In the genomic region with DNA sequence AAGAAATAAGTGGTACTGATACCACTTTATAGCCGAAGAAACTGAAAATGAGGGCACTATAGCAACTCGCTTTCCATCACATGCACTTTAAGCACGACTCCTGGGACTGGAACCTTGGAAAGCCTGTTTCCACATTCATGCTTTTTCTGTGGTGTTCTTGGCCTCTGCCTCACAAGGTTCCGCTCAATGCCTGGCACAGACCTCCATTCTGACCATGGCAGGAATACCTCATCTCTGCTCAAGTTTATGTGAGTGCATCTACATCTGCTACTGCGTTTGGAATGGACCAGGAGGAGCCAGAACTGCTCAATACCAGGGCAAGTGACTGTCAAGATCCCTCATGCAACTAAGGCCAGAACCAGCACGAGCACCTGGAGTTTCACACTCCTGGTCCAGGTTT, we compare ENCODE assay signal across 17 cellular contexts. TPM values are rescaled to one million over a fixed set of nuclear protein-coding genes. Genes with fewer than 3 reads are reported as not detected.
A peak's percentile ranks its signal among the peaks of the same experiment; 100 is the strongest.
DNase-seq lines count a peak whose midpoint lies in the region; ATAC-seq and TF ChIP-seq lines count a peak whose summit lies in the region.
"Had no signal": no experiment of that assay in that cellular context is flagged by ENCODE, and none has a peak within 500 bp of the region (broad histone marks: within the 10 kb centered on the region; RNA-seq: fewer than 3 reads in every experiment).

No MANE protein-coding gene starts in this region.

- no peak for DNase-seq in HFFc6
- no peak for DNase-seq in IMR-90
- no peak for DNase-seq in fibroblast of lung (ENCODE audit: low read depth in 2 of 2)
- no peak for DNase-seq in spleen
- DNase-seq in stimulated activated CD4-positive, alpha-beta T cell treated with anti-CD3 and anti-CD28 coated beads, Interleukin-4, amount 100 ng/mL, for 4 hours: no peak
- DNase-seq in foreskin keratinocyte: no peak
- DNase-seq: BE2C; CD4-positive, alpha-beta memory T cell; DMS79; H7 had no signal

- H3K14ac ChIP-seq in IMR-90 (replicated peaks; ENCODE audit: low read depth, low read length): no peak overlapping the region

- no peaks in the 10 kb centered on the region for H3K27me3 ChIP-seq in IMR-90 (ENCODE audit: control insufficient read depth, insufficient read depth, low read length)
- no peaks in the 10 kb centered on the region for H3K27me3 ChIP-seq in fibroblast of lung (ENCODE audit: control insufficient read depth, insufficient read depth, low read length)
- H3K27me3 ChIP-seq in spleen (replicated peaks in 1 of 7): no peaks in the 10 kb centered on the region
- no peaks in the 10 kb centered on the region for H3K27me3 ChIP-seq in foreskin keratinocyte
- H3K27me3 ChIP-seq: BE2C had no signal

- H3K4me2 ChIP-seq in IMR-90 (ENCODE audit: low read depth, low read length) (no peak overlapping the region), fibroblast of lung (ENCODE audit: extremely low read depth, insufficient read depth, low read length) (no peak overlapping the region)
- H3K4me2 ChIP-seq: A549, GM23338 had no signal

- no peak overlapping the region for H2BK5ac ChIP-seq in IMR-90 (ENCODE audit: low read depth, low read length, poor library complexity, severe bottlenecking)

- peaks cover 75% of the 10 kb centered on the region for H3K36me3 Mint-ChIP-seq in HFFc6 (ENCODE audit: low read depth)
- H3K36me3 Mint-ChIP-seq: CD4-positive, alpha-beta memory T cell had no signal

- H3K27ac ChIP-seq in IMR-90 (ENCODE audit: insufficient read depth, low read length) (no peak overlapping the region), fibroblast of lung (ENCODE audit: insufficient read depth, low read length) (peak overlapping the region; percentile 13), spleen (peak overlapping the region in 6 of 8 donors; percentile 27 to 61 (median 46)), foreskin keratinocyte (no peak overlapping the region)
- H3K27ac ChIP-seq: A549, C4-2B, HL-60 had no signal

- dilution Hi-C loops in IMR-90 (cut with HindIII; ENCODE audit: low sequenced_read_pairs, unreplicated experiment): no loop called here

- no peak for ATAC-seq in IMR-90 (ENCODE audit: low read depth)
- ATAC-seq in foreskin keratinocyte: no peak
- no peak for ATAC-seq in HG03039 (IDR thresholded peaks at IDR 0.05; ENCODE audit: unreplicated experiment)
- ATAC-seq: A549, GM12878, GM23338 had no signal

- peaks cover 100% of the 10 kb centered on the region for H3K4me1 Mint-ChIP-seq in HFFc6 (ENCODE audit: low read depth)
- H3K4me1 Mint-ChIP-seq: CD4-positive, alpha-beta memory T cell had no signal

- peak overlapping the region; percentile 53 for H3K4me3 Mint-ChIP-seq in HFFc6
- H3K4me3 Mint-ChIP-seq: CD4-positive, alpha-beta memory T cell; GM23338 had no signal

- no TSS peak for BruUV-seq in IMR-90 (replicated peaks; lab: Mats Ljungman, UMichigan)

- H2BK20ac ChIP-seq in IMR-90 (ENCODE audit: low read depth, low read length): 0 out of 2 replicates have a peak overlapping the region, but pooled peaks have one; percentile 28

- peaks cover 47% of the 10 kb centered on the region for H3K79me2 ChIP-seq in fibroblast of lung (ENCODE audit: control insufficient read depth, insufficient read depth, low read length)

- H3K9me3 Mint-ChIP-seq in HFFc6: no peaks in the 10 kb centered on the region
- H3K9me3 Mint-ChIP-seq: GM23338 had no signal

- H3K9ac ChIP-seq in IMR-90 (ENCODE audit: low read depth, low read length) (no peak overlapping the region), fibroblast of lung (ENCODE audit: insufficient read depth, low read length) (no peak overlapping the region)

- H3K4me1 ChIP-seq in IMR-90 (ENCODE audit: control insufficient read depth, insufficient read depth, low read length) (peaks cover 26% of the 10 kb centered on the region), fibroblast of lung (ENCODE audit: control insufficient read depth, extremely low read depth, insufficient read depth, low read length) (peaks cover 36% of the 10 kb centered on the region), spleen (peaks cover 0 to 10% (median 0%) of the 10 kb centered on the region in 6 donors), foreskin keratinocyte (no peaks in the 10 kb centered on the region)
- H3K4me1 ChIP-seq: BE2C had no signal

- WGBS in IMR-90 (ENCODE audit: extremely low coverage in 2 of 2, insufficient read length in 1 of 2), 2 experiments: 93% methylated on average over 3 of the region's 6 CpGs; no CpG with 5 or more reads in 1 of the 2 experiments
- WGBS in spleen, 5 donors: 84 to 93% (median 86%) methylated on average over 6 of the region's 6 CpGs

- no peak overlapping the region for H3K56ac ChIP-seq in IMR-90 (ENCODE audit: extremely low read depth, insufficient read depth, low read length)

- no peak overlapping the region for H3K4me3 ChIP-seq in IMR-90 (ENCODE audit: insufficient read depth, low read depth, low read length)
- H3K4me3 ChIP-seq in fibroblast of lung (replicated peaks in 1 of 4; ENCODE audit: control extremely low read depth in 1 of 4, insufficient read depth in 1 of 4, low read depth in 3 of 4, low read length in 4 of 4): no peak overlapping the region
- H3K4me3 ChIP-seq in spleen: no peak overlapping the region
- H3K4me3 ChIP-seq: A549, GM12878, GM23338 had no signal

- H3K27ac Mint-ChIP-seq in HFFc6: peak overlapping the region; percentile 97
- H3K27ac Mint-ChIP-seq: CD4-positive, alpha-beta memory T cell; GM23338 had no signal

- H2AK5ac ChIP-seq in IMR-90 (ENCODE audit: low read depth, low read length): peak overlapping the region; percentile 59; the same call in 1 of the 2 replicates

- H3K36me3 ChIP-seq in IMR-90 (ENCODE audit: control insufficient read depth, insufficient read depth, low read length) (no peaks in the 10 kb centered on the region), fibroblast of lung (ENCODE audit: control insufficient read depth, insufficient read depth, low read length) (no peaks in the 10 kb centered on the region), spleen (no peaks in the 10 kb centered on the region)
- H3K36me3 ChIP-seq: BE2C had no signal

- H3K9me3 ChIP-seq in IMR-90 (ENCODE audit: control insufficient read depth, insufficient read depth, low read length) (no peaks in the 10 kb centered on the region), fibroblast of lung (ENCODE audit: control insufficient read depth, insufficient read depth, low read depth, low read length) (no peaks in the 10 kb centered on the region), spleen (no peaks in the 10 kb centered on the region)
- H3K9me3 ChIP-seq: A549, BE2C had no signal

- no peak overlapping the region for H3K18ac ChIP-seq in IMR-90 (ENCODE audit: low read depth, low read length)

- TF ChIP-seq POLR2A in IMR-90 (IDR thresholded peaks at IDR 0.05; ENCODE audit: low read depth, low read length): no peak
- no peak for TF ChIP-seq POLR2A in spleen (IDR thresholded peaks at IDR 0.05)

- no peak overlapping the region for H4K8ac ChIP-seq in IMR-90 (ENCODE audit: low read depth in 2 of 2, low read length in 2 of 2)

- no peak overlapping the region for H4K5ac ChIP-seq in IMR-90 (ENCODE audit: low read depth, low read length)

- H3K9me1 ChIP-seq in IMR-90 (ENCODE audit: insufficient read depth, low read length): peaks cover 10% of the 10 kb centered on the region; the same call in 1 of the 2 replicates

- H3K27me3 Mint-ChIP-seq in HFFc6 (ENCODE audit: insufficient read depth): peaks cover 5% of the 10 kb centered on the region

- H3K79me1 ChIP-seq in IMR-90 (ENCODE audit: low read depth in 1 of 2, low read length in 2 of 2): peaks cover 13 to 30% of the 10 kb centered on the region in 2 experiments; a peak in 3 of 4 replicates

- H2AFZ ChIP-seq in IMR-90 (replicated peaks; ENCODE audit: low read length, poor library complexity) (no peak overlapping the region), fibroblast of lung (ENCODE audit: low read length) (no peak overlapping the region)
- H2AFZ ChIP-seq: GM23338 had no signal

- TF ChIP-seq CTCF in HFFc6 (IDR thresholded peaks at IDR 0.05) (no peak), IMR-90 (conservative IDR thresholded peaks at IDR 0.05; ENCODE audit: low read depth, low read length) (no peak), fibroblast of lung (conservative IDR thresholded peaks at IDR 0.05 in 1 of 2, IDR thresholded peaks at IDR 0.05 in 1 of 2; ENCODE audit: low read depth in 1 of 2, low read length in 2 of 2) (no peak), spleen (IDR thresholded peaks at IDR 0.05 in 8 of 11, conservative IDR thresholded peaks at IDR 0.05 in 3 of 11) (no peak), foreskin keratinocyte (conservative IDR thresholded peaks at IDR 0.05) (no peak)

- H3K4ac ChIP-seq in IMR-90 (ENCODE audit: low read depth, low read length): peak overlapping the region; percentile 42; the same call in 1 of the 2 replicates

- H4K91ac ChIP-seq in IMR-90 (ENCODE audit: insufficient read depth, low read depth, low read length): no peak overlapping the region; the same call in 1 of the 2 replicates

- peak overlapping the region; percentile 11 for H2BK120ac ChIP-seq in IMR-90 (ENCODE audit: low read depth, low read length)

- no peak for TF ChIP-seq RAD21 in IMR-90 (IDR thresholded peaks at IDR 0.05; ENCODE audit: low read length)

- no peak overlapping the region for H2AK9ac ChIP-seq in IMR-90 (replicated peaks; ENCODE audit: low read depth, low read length, poor library complexity)

- 0 out of 3 replicates have a peak overlapping the region, but pooled peaks have one; percentile 41 for H2BK15ac ChIP-seq in IMR-90 (ENCODE audit: low read depth, low read length)

- intact Hi-C loops in IMR-90 (cut with micrococcal nuclease): no loop called here
- intact Hi-C loops in spleen (cut with DNase I; ENCODE audit: low total_unique reads): no loop called here

- POLR2A ChIA-PET in IMR-90 (lab: Charles Lee; ENCODE audit: unreplicated experiment): no interaction called here

- in situ Hi-C loops in IMR-90 (cut with MboI; ENCODE audit: low sequenced_read_pairs): no loop called here

- CTCF ChIA-PET in IMR-90 (lab: Yijun Ruan, JAX): no interaction called here

- H4K20me1 ChIP-seq in IMR-90 (ENCODE audit: insufficient read depth, low read length) (no peaks in the 10 kb centered on the region), fibroblast of lung (ENCODE audit: control insufficient read depth, extremely low read depth, insufficient read depth, low read length) (no peaks in the 10 kb centered on the region)

- no peak overlapping the region for H3K23ac ChIP-seq in IMR-90 (ENCODE audit: low read depth, low read length)

RNA-seq across cellular contexts. Expression of gene NGF, which starts 11.6 kb away (rescaled TPM):
- 10 to 100 TPM; 44.4 to 53.8 (median 51.0) TPM for total RNA-seq in HFFc6 (2021; fragmentation: NEBNext Ultra II Directional; extraction: Animal tissue kit (Norgen Biotek cat#: 25700))
- total RNA-seq in IMR-90 (2012; rRNA removed): 8.3 and 12.5 TPM in 2 replicates
- 21.7 and 28.7 TPM in 2 replicates for polyA plus RNA-seq in IMR-90 (2012; rRNA removed)
- 10.0 and 32.5 TPM in 2 replicates for polyA plus RNA-seq in IMR-90 (2012; cell fraction: cytosol; rRNA removed)
- 23.1 and 29.5 TPM in 2 replicates for polyA plus RNA-seq in IMR-90 (2012; cell fraction: nucleus; rRNA removed; ENCODE audit: low replicate concordance)
- total RNA-seq in fibroblast of lung: 4.0 and 8.5 TPM in 2 replicates
- 12.8 and 17.6 TPM in 2 replicates for polyA plus RNA-seq in fibroblast of lung
- 7.2 and 13.2 TPM in 2 replicates for polyA plus RNA-seq in fibroblast of lung (2012)
- 26.0 and 29.8 TPM in 2 replicates for polyA minus RNA-seq in fibroblast of lung (ENCODE audit: low replicate concordance)
- 1 to 10 TPM in 5 of 7 donors, under 1 TPM in 2; 0.34 to 4.6 (median 2.0) TPM for total RNA-seq in spleen
- 1 to 10 TPM in 2 of 3 donors, under 1 TPM in 1; 0.76 to 2.9 (median 2.1) TPM for polyA plus RNA-seq in spleen
- 0.20 and 2.2 TPM in 2 replicates for total RNA-seq in foreskin keratinocyte
- polyA plus RNA-seq in foreskin keratinocyte: 0.19 and 2.4 TPM in 2 replicates
- total RNA-seq: CD4-positive, alpha-beta memory T cell; G401; GM12878 had no signal
- polyA plus RNA-seq: CD4-positive, alpha-beta memory T cell; GM12878 had no signal

Comparison
In these comparisons a context has a peak if more than half of its experiments do, and no peak if none do; other contexts are left out.
1. H3K27ac ChIP-seq: peak in fibroblast of lung (single experiment) and spleen (6 of 8); none in IMR-90 (single experiment) and foreskin keratinocyte (single experiment).